In the genomic region with DNA sequence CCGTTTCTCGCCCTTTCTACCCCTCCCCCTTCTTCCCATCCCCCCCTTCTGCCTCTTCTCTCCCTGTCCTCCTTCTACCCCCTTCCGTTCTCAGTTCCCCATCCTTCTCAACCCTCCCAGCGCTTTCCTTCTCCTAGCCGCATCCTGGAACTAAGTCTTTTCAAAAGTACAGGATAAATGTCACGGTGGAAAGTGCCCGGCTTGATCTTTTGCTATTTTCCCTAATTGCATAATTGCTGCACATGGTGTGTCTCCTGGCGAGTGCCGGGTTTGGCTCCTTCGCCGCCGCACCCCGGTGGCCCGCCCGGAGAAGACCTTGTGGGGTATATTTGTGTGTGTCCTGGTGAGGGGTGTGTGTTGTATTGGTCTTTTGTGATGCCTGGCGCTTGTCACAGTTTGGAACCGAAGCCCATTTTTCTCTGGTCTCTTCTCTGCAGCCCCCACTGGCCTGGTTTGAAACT, we compare ENCODE assay signal across 9 cellular contexts. TPM values are rescaled to one million over a fixed set of nuclear protein-coding genes. Genes with fewer than 3 reads are reported as not detected.
A peak's percentile ranks its signal among the peaks of the same experiment; 100 is the strongest.
DNase-seq lines count a peak whose midpoint lies in the region; FAIRE-seq and TF ChIP-seq lines count a peak whose summit lies in the region.
"Had no signal": no experiment of that assay in that cellular context is flagged by ENCODE, and none has a peak within 500 bp of the region (broad histone marks: within the 10 kb centered on the region; RNA-seq: fewer than 3 reads in every experiment).

No MANE protein-coding gene starts in this region.

- H3K36me3 ChIP-seq in Caco-2 (ENCODE audit: control insufficient read depth, insufficient read depth, low read length) (no peaks in the 10 kb centered on the region), GM23248 (ENCODE audit: low read depth) (no peaks in the 10 kb centered on the region)

- peak overlapping the region; percentile 92 for H3K4me3 ChIP-seq in Caco-2 (ENCODE audit: low read depth, low read length)
- H3K4me3 ChIP-seq in GM23248: peak overlapping the region; percentile 85
- H3K4me3 ChIP-seq in retinal pigment epithelial cell (ENCODE audit: low read length): peak overlapping the region; percentile 83

- H3K9me2 ChIP-seq in GM23248 (ENCODE audit: insufficient read depth): no peaks in the 10 kb centered on the region

- TF ChIP-seq CTCF in Caco-2 (IDR thresholded peaks at IDR 0.05; ENCODE audit: insufficient read depth in 1 of 2, low read depth in 1 of 2, low read length in 1 of 2, severe bottlenecking in 1 of 2, unreplicated experiment in 1 of 2) (no peak), retinal pigment epithelial cell (conservative IDR thresholded peaks at IDR 0.05; ENCODE audit: low read depth, low read length) (no peak)

- H4K20me1 ChIP-seq in GM23248 (ENCODE audit: insufficient read depth): 0 out of 2 replicates have a peak, but pooled peaks cover 3% of the 10 kb centered on the region

- H3K9ac ChIP-seq in GM23248: peak overlapping the region; percentile 85

- no peak for FAIRE-seq in RCC 7860 (lab: Jason Lieb, UNC)
- FAIRE-seq: TTC549 had no signal

- peak overlapping the region; percentile 90 for H3K4me2 ChIP-seq in GM23248 (ENCODE audit: unreplicated experiment)

- CTCF ChIA-PET in Caco-2 (lab: Charles Lee): no interaction called here

- H3K9me3 ChIP-seq in Caco-2 (no peaks in the 10 kb centered on the region), GM23248 (ENCODE audit: low read depth) (no peaks in the 10 kb centered on the region)

- in situ Hi-C loops in GM23248 (cut with MboI): no loop called here

- BruUV-seq in Caco-2 (replicated peaks; lab: Mats Ljungman, UMichigan): no TSS peak

- WGBS in GM23248 (ENCODE audit: low coverage in 1 of 2, low lambda C conversion rate in 2 of 2, missing lambda C conversion rate in 2 of 2), 2 experiments: 1% methylated on average over 13 to 17 of the region's 17 CpGs

- POLR2A ChIA-PET in Caco-2 (lab: Charles Lee): no interaction called here

- peaks cover 8% of the 10 kb centered on the region for H3K4me1 Mint-ChIP-seq in Caco-2 (ENCODE audit: low read depth, unreplicated experiment)

- H3K27me3 ChIP-seq in Caco-2 (replicated peaks; ENCODE audit: control insufficient read depth, insufficient read depth, low read length) (no peaks in the 10 kb centered on the region), GM23248 (replicated peaks; ENCODE audit: insufficient read depth) (no peaks in the 10 kb centered on the region)

- H3K9me3 Mint-ChIP-seq in Caco-2 (ENCODE audit: unreplicated experiment): no peaks in the 10 kb centered on the region

- intact Hi-C loops in Caco-2 (cut with micrococcal nuclease; ENCODE audit: unreplicated experiment): loop anchor here (1.0 kb wide), 2 partner anchors 15 to 16 kb away; no protein-coding TSS in a partner anchor

- H3K4me1 ChIP-seq in Caco-2 (peaks cover 15% of the 10 kb centered on the region), GM23248 (ENCODE audit: insufficient read depth) (peaks cover 12% of the 10 kb centered on the region)

- H3K36me3 Mint-ChIP-seq in Caco-2 (ENCODE audit: insufficient read depth, unreplicated experiment): peaks cover 11% of the 10 kb centered on the region

- H3F3A ChIP-seq in GM23248 (ENCODE audit: insufficient read depth): peaks cover 5% of the 10 kb centered on the region; the same call in 1 of the 2 replicates

- peak overlapping the region; percentile 75 for H2AFZ ChIP-seq in GM23248

- H3K27me3 Mint-ChIP-seq in Caco-2 (ENCODE audit: insufficient read depth, unreplicated experiment): no peaks in the 10 kb centered on the region

- peak overlapping the region; percentile 87 for H3K4me3 Mint-ChIP-seq in Caco-2 (ENCODE audit: unreplicated experiment)

- DNase-seq in Caco-2: peak in 1 of 2 experiments; percentile 37
- DNase-seq in GM23248: peak; percentile 57
- DNase-seq in NCI-H146 treated with DMSO at 0.1 percent for 48 hours (lab: John Stamatoyannopoulos, UW; ENCODE audit: unreplicated experiment): peak; percentile 14
- peak in 39 of 58 donors; percentile 9 to 70 (median 46) for DNase-seq in anterior cingulate cortex (lab: John Stamatoyannopoulos, UW)
- peak in 36 of 51 donors; percentile 10 to 71 (median 42) for DNase-seq in hypothalamus (lab: John Stamatoyannopoulos, UW)
- DNase-seq in retinal pigment epithelial cell (ENCODE audit: low read depth): no peak
- no peak for DNase-seq in activated effector memory CD4-positive, alpha-beta T cell treated with Interleukin-2 at 50 U/mL for 16 hours
- no peak for DNase-seq in RCC 7860 (ENCODE audit: low spot score)

- no peak overlapping the region for H3K27ac ChIP-seq in GM23248

- peaks cover 46% of the 10 kb centered on the region for H3K79me2 ChIP-seq in GM23248 (ENCODE audit: insufficient read depth)

- H3K27ac Mint-ChIP-seq in Caco-2 (ENCODE audit: unreplicated experiment): peak overlapping the region; percentile 78

RNA-seq across cellular contexts. Expression of a gene that starts 0.6 kb away (rescaled TPM):
- total RNA-seq in Caco-2 (2022): 67.5 and 83.8 TPM in 2 replicates
- total RNA-seq in GM23248 (2014; rRNA removed; shearing (Covaris generic)): 29.0 and 31.9 TPM in 2 replicates
- 70.2 and 75.4 TPM in 2 replicates for polyA plus RNA-seq in GM23248 (2016; fragmentation: Nextera tagmentation; extraction: Ambion mirVana)

Comparison
In these comparisons a context has a peak if more than half of its experiments do, and no peak if none do; other contexts are left out.
1. DNase-seq: peak in GM23248 (single experiment), NCI-H146 treated with DMSO at 0.1 percent for 48 hours (single experiment), anterior cingulate cortex (39 of 58) and hypothalamus (36 of 51); none in retinal pigment epithelial cell (single experiment), activated effector memory CD4-positive, alpha-beta T cell treated with Interleukin-2 at 50 U/mL for 16 hours (single experiment) and RCC 7860 (single experiment).
2. Peak in every context shown above with its lines, with median percentiles within 50 percentile points of each other: H3K4me3 ChIP-seq.